17 cellular contexts compared by ENCODE assay signal in genomic region chr6:148974351-148974750, GRCh38.
"Had no signal": no experiment of that assay in that cellular context is flagged by ENCODE, and none has a peak within 500 bp of the region (broad histone marks: within the 10 kb centered on the region; RNA-seq: fewer than 3 reads in every experiment).

No MANE protein-coding gene starts in this region.

- H3K27ac ChIP-seq: heart left ventricle, pancreas had no signal

- H3K27ac Mint-ChIP-seq: dendritic cell treated with granulocyte-macrophage colony-stimulating factor and Interleukin-4, amounts not matched to agents 40 ng/mL and 50 ng/mL, for 4 days; endodermal cell; progenitor cell of endocrine pancreas had no signal

- H3K36me3 ChIP-seq: heart left ventricle, pancreas had no signal

- H3K4me2 ChIP-seq: smooth muscle cell had no signal

- H3K27me3 Mint-ChIP-seq: naive B cell had no signal

- ATAC-seq: heart left ventricle, left colon, pancreas, right cardiac atrium had no signal

- H3K4me1 ChIP-seq: pancreas had no signal

- H3K4me3 Mint-ChIP-seq: dendritic cell treated with granulocyte-macrophage colony-stimulating factor and Interleukin-4, amounts not matched to agents 40 ng/mL and 50 ng/mL, for 4 days; endodermal cell; naive B cell; nephron had no signal

- DNase-seq: erythroblast; foreskin melanocyte; heart left ventricle; left colon; left ventricle myocardium superior; naive B cell; occipital lobe; pancreas; right cardiac atrium; stimulated activated CD4-positive, alpha-beta T cell treated with anti-CD3 and anti-CD28 coated beads, Interleukin-2, amount 100 ng/mL, for 48 hours; stimulated activated naive CD4-positive, alpha-beta T cell treated with Interleukin-2 at 50 U/mL for 16 hours had no signal

- H3K27me3 ChIP-seq: pancreas had no signal

- H3K4me3 ChIP-seq: heart left ventricle, lung, pancreas, smooth muscle cell had no signal

- H3K9me3 Mint-ChIP-seq: dendritic cell treated with granulocyte-macrophage colony-stimulating factor and Interleukin-4, amounts not matched to agents 40 ng/mL and 50 ng/mL, for 4 days; endodermal cell; naive B cell; nephron had no signal

- H3K9me3 ChIP-seq: heart left ventricle, pancreas had no signal
